8 cellular contexts compared by ENCODE assay signal in genomic region chr11:79461144-79461543, GRCh38. TPM values are rescaled to one million over a fixed set of nuclear protein-coding genes. Genes with fewer than 3 reads are reported as not detected.
DNase-seq lines count a peak whose midpoint lies in the region; ATAC-seq and TF ChIP-seq lines count a peak whose summit lies in the region.

No MANE protein-coding gene starts in this region.

- TF ChIP-seq CTCF in activated CD8-positive, alpha-beta T cell treated with anti-CD3 and anti-CD28 coated beads for 36 hours (IDR thresholded peaks at IDR 0.05): no peak
- TF ChIP-seq CTCF in natural killer cell (IDR thresholded peaks at IDR 0.05): no peak

- H3K27ac Mint-ChIP-seq in activated CD8-positive, alpha-beta T cell treated with anti-CD3 and anti-CD28 coated beads for 36 hours: no peak overlapping the region
- no peak overlapping the region for H3K27ac Mint-ChIP-seq in natural killer cell

- POLR2A ChIA-PET in activated CD8-positive, alpha-beta T cell treated with anti-CD3 and anti-CD28 coated beads for 36 hours (lab: Charles Lee): no interaction called here

- no peaks in the 10 kb centered on the region for H3K36me3 Mint-ChIP-seq in activated CD8-positive, alpha-beta T cell treated with anti-CD3 and anti-CD28 coated beads for 36 hours (ENCODE audit: low read depth)
- no peaks in the 10 kb centered on the region for H3K36me3 Mint-ChIP-seq in natural killer cell

- no peaks in the 10 kb centered on the region for H3K9me3 Mint-ChIP-seq in activated CD8-positive, alpha-beta T cell treated with anti-CD3 and anti-CD28 coated beads for 36 hours
- H3K9me3 Mint-ChIP-seq in natural killer cell: peaks cover 0 to 3% of the 10 kb centered on the region in 2 donors

- peak; percentile 27 for DNase-seq in G401 (ENCODE audit: low spot score)
- DNase-seq in SK-MEL-5 (ENCODE audit: low read depth, low spot score): peak; percentile 25
- DNase-seq in hippocampal formation (lab: John Stamatoyannopoulos, UW): peak; percentile 2 to 25
- no peak for DNase-seq in activated CD8-positive, alpha-beta T cell treated with anti-CD3 and anti-CD28 coated beads for 36 hours
- no peak for DNase-seq in natural killer cell
- DNase-seq in D341Med (ENCODE audit: low spot score): no peak

- peaks cover 4% of the 10 kb centered on the region for H3K27me3 Mint-ChIP-seq in activated CD8-positive, alpha-beta T cell treated with anti-CD3 and anti-CD28 coated beads for 36 hours
- peaks cover 0 to 4% of the 10 kb centered on the region in 2 donors for H3K27me3 Mint-ChIP-seq in natural killer cell (ENCODE audit: low read depth in 2 of 2)

- in situ Hi-C loops in G401 (cut with HindIII; ENCODE audit: low sequenced_read_pairs) (no loop called here), SK-MEL-5 (cut with HindIII; ENCODE audit: low pct_unique_long_range_greater_than_20kb, low sequenced_read_pairs) (no loop called here)

- H3K4me1 Mint-ChIP-seq in activated CD8-positive, alpha-beta T cell treated with anti-CD3 and anti-CD28 coated beads for 36 hours (ENCODE audit: low read depth): no peaks in the 10 kb centered on the region
- H3K4me1 Mint-ChIP-seq in natural killer cell: no peaks in the 10 kb centered on the region

- intact Hi-C loops in activated CD8-positive, alpha-beta T cell treated with anti-CD3 and anti-CD28 coated beads for 36 hours (cut with micrococcal nuclease): no loop called here
- intact Hi-C loops in natural killer cell (cut with micrococcal nuclease): no loop called here

- H3K4me3 Mint-ChIP-seq in activated CD8-positive, alpha-beta T cell treated with anti-CD3 and anti-CD28 coated beads for 36 hours: no peak overlapping the region
- no peak overlapping the region for H3K4me3 Mint-ChIP-seq in natural killer cell

- ATAC-seq in HG02642 (IDR thresholded peaks at IDR 0.05; ENCODE audit: poor library complexity, unreplicated experiment) (peak; percentile 63), natural killer cell (no peak), HG02852 (IDR thresholded peaks at IDR 0.05; ENCODE audit: unreplicated experiment) (no peak)
- ATAC-seq in activated CD8-positive, alpha-beta T cell treated with anti-CD3 and anti-CD28 coated beads for 36 hours: no peak

- CTCF ChIA-PET in activated CD8-positive, alpha-beta T cell treated with anti-CD3 and anti-CD28 coated beads for 36 hours (lab: Charles Lee): no interaction called here

RNA-seq across cellular contexts. Expression of gene TENM4, which starts 20.3 kb away (rescaled TPM):
- total RNA-seq in G401 (2014; rRNA removed; shearing (Covaris generic)): 18.6 and 18.7 TPM in 2 replicates
- total RNA-seq in SK-MEL-5 (2014; rRNA removed; shearing (Covaris generic)): 0.08 TPM in 1 of 2 replicates, not detected in the other
- 0.04 TPM in 1 of 2 replicates, not detected in the other for polyA plus RNA-seq in SK-MEL-5 (2015; cell fraction: cytosol; rRNA removed)
- not detected in 2 replicates for polyA plus RNA-seq in SK-MEL-5 (2015; cell fraction: nucleus; rRNA removed)
- not detected for total RNA-seq in activated CD8-positive, alpha-beta T cell treated with anti-CD3 and anti-CD28 coated beads for 36 hours
- total RNA-seq in natural killer cell: under 1 TPM in 2 of 3 donors, not detected in 1; 0.63 to 0.75 TPM

Comparison
In these comparisons a context has a peak if more than half of its experiments do, and no peak if none do; other contexts are left out.
1. DNase-seq: peak in G401 (single experiment), SK-MEL-5 (single experiment) and hippocampal formation (2 of 2); none in activated CD8-positive, alpha-beta T cell treated with anti-CD3 and anti-CD28 coated beads for 36 hours (single experiment), natural killer cell (single experiment) and D341Med (single experiment).
2. RNA of gene TENM4, which starts 20.3 kb away (total RNA-seq): 18.6 to 18.7 TPM in G401; 0.63 to 0.75 TPM in natural killer cell, 0.08 TPM in SK-MEL-5 and not detected in activated CD8-positive, alpha-beta T cell treated with anti-CD3 and anti-CD28 coated beads for 36 hours; every median in the first group is over 10 times any median in the second.